Comparison of ENCODE assay signal across 8 cellular contexts in genomic region chr2:162301151-162301804, GRCh38. TPM values are rescaled to one million over a fixed set of nuclear protein-coding genes. Genes with fewer than 3 reads are reported as not detected.
DNase-seq lines count a peak whose midpoint lies in the region; ATAC-seq, FAIRE-seq and TF ChIP-seq lines count a peak whose summit lies in the region.

No MANE protein-coding gene starts in this region.

- DNase-seq in A549 (ENCODE audit: low read depth in 1 of 2, low spot score in 1 of 2) (peak; percentile 11 to 60), NCI-H2196 (lab: John Stamatoyannopoulos, UW; ENCODE audit: unreplicated experiment) (peak; percentile 63), dermis blood vessel endothelial cell (peak; percentile 79), mesendoderm (peak; percentile 29)
- DNase-seq in activated CD4-positive, CD25-positive, alpha-beta regulatory T cell treated with anti-CD3 and anti-CD28 coated beads, Interleukin-2, amount 50 U/mL, for 72 hours = peak; percentile 44
- DNase-seq in stimulated activated effector memory CD8-positive, alpha-beta T cell treated with anti-CD3 and anti-CD28 coated beads, Interleukin-12 subunit alpha, Interleukin-12 subunit beta, amount 100 ng/mL, for 72 hours (ENCODE audit: low spot score in 2 of 2) = peak; percentile 13 to 66

- POLR2A ChIA-PET in A549 (lab: Yijun Ruan, JAX) = no interaction called here

- no peak overlapping the region for H4K8ac ChIP-seq in mesendoderm (ENCODE audit: low read depth, low read length)

- H3K36me3 ChIP-seq in mesendoderm (ENCODE audit: control insufficient read depth, insufficient read depth, low read length) = no peaks in the 10 kb centered on the region

- H2AK5ac ChIP-seq in mesendoderm (ENCODE audit: low read length) = no peak overlapping the region

- ATAC-seq in A549 (peak; percentile 80 to 89; a peak in 5 of 6 replicates), GM18505 (IDR thresholded peaks at IDR 0.05; ENCODE audit: unreplicated experiment) (peak; percentile 70), HG03060 (IDR thresholded peaks at IDR 0.05; ENCODE audit: low read depth, unreplicated experiment) (peak; percentile 74)
- ATAC-seq in stimulated activated effector memory CD8-positive, alpha-beta T cell treated with anti-CD3 and anti-CD28 coated beads, Interleukin-12 subunit alpha, Interleukin-12 subunit beta, amount 100 ng/mL, for 72 hours = peak; percentile 71

- peaks cover 16% of the 10 kb centered on the region for H3K36me3 Mint-ChIP-seq in stimulated activated effector memory CD8-positive, alpha-beta T cell treated with anti-CD3 and anti-CD28 coated beads, Interleukin-12 subunit alpha, Interleukin-12 subunit beta, amount 100 ng/mL, for 72 hours

- TF ChIP-seq RAD21 in A549 (conservative IDR thresholded peaks at IDR 0.05 in 1 of 2, IDR thresholded peaks at IDR 0.05 in 1 of 2) = peak; percentile 50 to 59

- no peaks in the 10 kb centered on the region for H3K79me1 ChIP-seq in mesendoderm (ENCODE audit: low read length)

- H3K9me3 Mint-ChIP-seq in stimulated activated effector memory CD8-positive, alpha-beta T cell treated with anti-CD3 and anti-CD28 coated beads, Interleukin-12 subunit alpha, Interleukin-12 subunit beta, amount 100 ng/mL, for 72 hours = no peaks in the 10 kb centered on the region

- H2BK5ac ChIP-seq in mesendoderm (ENCODE audit: low read length) = no peak overlapping the region

- no peak overlapping the region for H3K27ac Mint-ChIP-seq in stimulated activated effector memory CD8-positive, alpha-beta T cell treated with anti-CD3 and anti-CD28 coated beads, Interleukin-12 subunit alpha, Interleukin-12 subunit beta, amount 100 ng/mL, for 72 hours

- no peak overlapping the region for H3K4me3 ChIP-seq in A549
- no peak overlapping the region for H3K4me3 ChIP-seq in mesendoderm (ENCODE audit: low read length)

- no peak overlapping the region for H2BK120ac ChIP-seq in mesendoderm (ENCODE audit: low read depth, low read length)

- WGBS in A549 (ENCODE audit: missing lambda C conversion rate) = 2% methylated on average over 6 of the region's 6 CpGs
- WGBS in mesendoderm (ENCODE audit: extremely low coverage, insufficient coverage, low lambda C conversion rate) = no CpG with 5 or more reads among the region's 6 CpGs

- no peaks in the 10 kb centered on the region for H3K4me1 ChIP-seq in A549
- no peaks in the 10 kb centered on the region for H3K4me1 ChIP-seq in mesendoderm (ENCODE audit: control insufficient read depth, low read depth, low read length)

- H3K4ac ChIP-seq in mesendoderm (ENCODE audit: low read depth, low read length) = no peak overlapping the region

- no peaks in the 10 kb centered on the region for H3K27me3 ChIP-seq in mesendoderm (ENCODE audit: insufficient read depth, low read length, poor library complexity)

- no peak overlapping the region for H3K9ac ChIP-seq in mesendoderm (ENCODE audit: low read length)

- H3K4me1 Mint-ChIP-seq in stimulated activated effector memory CD8-positive, alpha-beta T cell treated with anti-CD3 and anti-CD28 coated beads, Interleukin-12 subunit alpha, Interleukin-12 subunit beta, amount 100 ng/mL, for 72 hours = no peaks in the 10 kb centered on the region

- no peak overlapping the region for H3K23ac ChIP-seq in mesendoderm (ENCODE audit: low read length)

- FAIRE-seq in A549 (lab: Jason Lieb, UNC) = no peak

- TF ChIP-seq EP300 in A549 (IDR thresholded peaks at IDR 0.05) = no peak

- no peak overlapping the region for H2BK15ac ChIP-seq in mesendoderm (replicated peaks; ENCODE audit: low read depth)

- H3K27ac ChIP-seq in A549 = no peak overlapping the region
- no peak overlapping the region for H3K27ac ChIP-seq in mesendoderm (ENCODE audit: low read depth, low read length)

- CTCF ChIA-PET in A549 (lab: Yijun Ruan, JAX) = interaction anchor here (0.6 to 1.9 kb wide), 11 partner anchors 10 to 1791 kb away, joined by 3 to 5 read pairs (median 4); no protein-coding TSS in a partner anchor

- no peak overlapping the region for H4K5ac ChIP-seq in mesendoderm (ENCODE audit: low read length)

- H3K56ac ChIP-seq in mesendoderm (ENCODE audit: low read length) = no peak overlapping the region

- no peak overlapping the region for H3K4me3 Mint-ChIP-seq in stimulated activated effector memory CD8-positive, alpha-beta T cell treated with anti-CD3 and anti-CD28 coated beads, Interleukin-12 subunit alpha, Interleukin-12 subunit beta, amount 100 ng/mL, for 72 hours

- peak overlapping the region; percentile 50; the same call in 1 of the 3 replicates for H3K4me2 ChIP-seq in A549
- no peak overlapping the region for H3K4me2 ChIP-seq in mesendoderm (ENCODE audit: low read length)

- TF ChIP-seq CTCF in A549 (IDR thresholded peaks at IDR 0.05) = peak; percentile 89

- TF ChIP-seq POLR2A in A549 (IDR thresholded peaks at IDR 0.05; ENCODE audit: low read length) = no peak
- TF ChIP-seq POLR2A in GM18505 (IDR thresholded peaks at IDR 0.05; ENCODE audit: borderline replicate concordance, extremely low read depth, insufficient read depth, insufficient read length) = no peak

- no peaks in the 10 kb centered on the region for H3K9me3 ChIP-seq in A549

- no peaks in the 10 kb centered on the region for H3K79me2 ChIP-seq in mesendoderm (ENCODE audit: control insufficient read depth, insufficient read depth, low read length)

- no peak overlapping the region for H3K18ac ChIP-seq in mesendoderm (ENCODE audit: low read length)

TF ChIP-seq in A549, 52 proteins besides CTCF, POLR2A, EP300 and RAD21:
- no peak for TF ChIP-seq CBX2 (IDR thresholded peaks at IDR 0.05; ENCODE audit: borderline replicate concordance, low read depth)
- TF ChIP-seq ZC3H11A (IDR thresholded peaks at IDR 0.05) = no peak
- peak; percentile 53 for TF ChIP-seq SMC3 (IDR thresholded peaks at IDR 0.05)
- no peak for TF ChIP-seq ZSCAN20 (CRISPR knock-in tag; IDR thresholded peaks at IDR 0.05)
TF ChIP-seq in A549: peak in this region for 1.

RNA-seq across cellular contexts. Expression of gene IFIH1, which starts 17.2 kb away (rescaled TPM):
- polyA plus RNA-seq in A549 (2011; rRNA removed) = 0.57 and 0.70 TPM in 2 replicates
- 0.13 and 0.26 TPM in 2 replicates for polyA plus RNA-seq in A549 (2012; cell fraction: cytosol; rRNA removed)
- polyA plus RNA-seq in A549 (2012; cell fraction: nucleus; rRNA removed) = 0.26 and 0.60 TPM in 2 replicates
- polyA plus RNA-seq in A549 (2017; fragmentation: RNase III; extraction: RNeasy Plus Mini Kit Qiagen cat#74134 plus additional on column Dnase treatment) = 0.21 to 0.49 TPM (median 0.46 TPM) in 3 replicates
- polyA minus RNA-seq in A549 (2011; rRNA and poly(A)+ RNA removed) = 0.17 and 0.29 TPM in 2 replicates
- total RNA-seq in dermis blood vessel endothelial cell = 8.2 and 18.7 TPM in 2 replicates
- polyA plus RNA-seq in mesendoderm (2013, experiment 1 of 2) = 0.10 TPM
- 0.13 TPM for polyA plus RNA-seq in mesendoderm (2013, experiment 2 of 2)

RNA-seq across cellular contexts. Expression of gene GCA, which starts 42.7 kb away (rescaled TPM):
- polyA plus RNA-seq in A549 (2011; rRNA removed) (16.2 and 17.8 TPM in 2 replicates), A549 (2017; fragmentation: RNase III; extraction: RNeasy Plus Mini Kit Qiagen cat#74134 plus additional on column Dnase treatment) (6.3 to 8.1 TPM (median 6.6 TPM) in 3 replicates)
- 4.2 and 6.9 TPM in 2 replicates for polyA plus RNA-seq in A549 (2012; cell fraction: cytosol; rRNA removed)
- polyA plus RNA-seq in A549 (2012; cell fraction: nucleus; rRNA removed) = 5.1 and 8.3 TPM in 2 replicates
- polyA minus RNA-seq in A549 (2011; rRNA and poly(A)+ RNA removed) = 6.7 and 7.1 TPM in 2 replicates
- total RNA-seq in dermis blood vessel endothelial cell = 12.9 and 14.8 TPM in 2 replicates
- 16.0 TPM for polyA plus RNA-seq in mesendoderm (2013, experiment 1 of 2)
- 16.5 TPM for polyA plus RNA-seq in mesendoderm (2013, experiment 2 of 2)

RNA-seq across cellular contexts. Expression of gene FAP, which starts 58.0 kb away (rescaled TPM):
- polyA plus RNA-seq in A549 (2011; rRNA removed) = 0.16 TPM in 1 of 2 replicates, not detected in the other
- polyA plus RNA-seq in A549 (2012; cell fraction: cytosol; rRNA removed) = not detected in 2 replicates
- not detected in 2 replicates for polyA plus RNA-seq in A549 (2012; cell fraction: nucleus; rRNA removed)
- polyA plus RNA-seq in A549 (2017; fragmentation: RNase III; extraction: RNeasy Plus Mini Kit Qiagen cat#74134 plus additional on column Dnase treatment) = 0.03 to 0.21 TPM (median 0.13 TPM) in 3 replicates
- polyA minus RNA-seq in A549 (2011; rRNA and poly(A)+ RNA removed) = 0.19 TPM in 1 of 2 replicates, not detected in the other
- total RNA-seq in dermis blood vessel endothelial cell = 1.8 and 6.6 TPM in 2 replicates
- polyA plus RNA-seq in mesendoderm (2013, experiment 1 of 2) = not detected
- not detected for polyA plus RNA-seq in mesendoderm (2013, experiment 2 of 2)

Comparison
In these comparisons a context has a peak if more than half of its experiments do, and no peak if none do; other contexts are left out.
1. DNase-seq: peak in every context shown above with its lines; median percentile 79 in dermis blood vessel endothelial cell; 63 in NCI-H2196; 44 in activated CD4-positive, CD25-positive, alpha-beta regulatory T cell treated with anti-CD3 and anti-CD28 coated beads, Interleukin-2, amount 50 U/mL, for 72 hours; 40 in stimulated activated effector memory CD8-positive, alpha-beta T cell treated with anti-CD3 and anti-CD28 coated beads, Interleukin-12 subunit alpha, Interleukin-12 subunit beta, amount 100 ng/mL, for 72 hours; 36 in A549; 29 in mesendoderm.